Comparison of ENCODE assay signal across 24 cellular contexts in genomic region chr1:33093004-33093403, GRCh38. TPM values are rescaled to one million over a fixed set of nuclear protein-coding genes. Genes with fewer than 3 reads are reported as not detected.
DNase-seq lines count a peak whose midpoint lies in the region; ATAC-seq and TF ChIP-seq lines count a peak whose summit lies in the region.
"Had no signal": no experiment of that assay in that cellular context is flagged by ENCODE, and none has a peak within 500 bp of the region (broad histone marks: within the 10 kb centered on the region; RNA-seq: fewer than 3 reads in every experiment).

No MANE protein-coding gene starts in this region.

- DNase-seq in SK-N-SH (no peak), SK-MEL-5 (ENCODE audit: low read depth, low spot score) (peak; percentile 37), erythroblast (lab: John Stamatoyannopoulos, UW) (peak; percentile 5 to 14), type B pancreatic cell (ENCODE audit: extremely low spot score, unreplicated experiment) (peak; percentile 45), breast epithelium (ENCODE audit: low spot score in 2 of 2) (no peak)
- DNase-seq: 8988T; activated CD4-positive, alpha-beta T cell treated with anti-CD3 and anti-CD28 coated beads, Interleukin-2, amount 50 U/mL, for 4 hours; activated naive CD4-positive, alpha-beta T cell treated with anti-CD3 and anti-CD28 coated beads, Interleukin-2, amount 50 U/mL, for 16 hours; activated T-cell treated with anti-CD3 and anti-CD28 coated beads, Interleukin-2, amount 50 U/mL, for 24 hours; aorta; Calu3; NCI-H2029 treated with DMSO at 0.1 percent for 48 hours; NCI-H524; pancreas; stimulated activated naive CD4-positive, alpha-beta T cell treated with Interleukin-2 at 50 U/mL for 16 hours; T-cell; transverse colon had no signal

- no peak for TF ChIP-seq POLR2A in erythroblast (IDR thresholded peaks at IDR 0.05; ENCODE audit: low read length)
- TF ChIP-seq POLR2A in breast epithelium (IDR thresholded peaks at IDR 0.05): no peak

- H3K4me2 ChIP-seq in SK-N-SH: no peak overlapping the region
- H3K4me2 ChIP-seq: BLaER1 treated with 17β-estradiol and CSF1 and Interleukin-3, amounts not matched to agents 10 nM and 100 nM had no signal

- TF ChIP-seq EP300 in SK-N-SH (IDR thresholded peaks at IDR 0.05; ENCODE audit: borderline replicate concordance in 1 of 2, low read depth in 1 of 2, low read length in 1 of 2): no peak

- H3K27me3 Mint-ChIP-seq in type B pancreatic cell: no peaks in the 10 kb centered on the region
- H3K27me3 Mint-ChIP-seq: activated T-cell treated with anti-CD3 and anti-CD28 coated beads, Interleukin-2, amount 50 U/mL, for 24 hours; T-cell had no signal

- no peak overlapping the region for H3K27ac Mint-ChIP-seq in type B pancreatic cell
- H3K27ac Mint-ChIP-seq: activated T-cell treated with anti-CD3 and anti-CD28 coated beads, Interleukin-2, amount 50 U/mL, for 24 hours had no signal

- H4K20me1 ChIP-seq in SK-N-SH (ENCODE audit: insufficient read depth): no peaks in the 10 kb centered on the region

- no peak overlapping the region for H3K4me3 Mint-ChIP-seq in type B pancreatic cell
- H3K4me3 Mint-ChIP-seq: activated T-cell treated with anti-CD3 and anti-CD28 coated beads, Interleukin-2, amount 50 U/mL, for 24 hours; T-cell had no signal

- H3K79me2 ChIP-seq in SK-N-SH (ENCODE audit: insufficient read depth): no peaks in the 10 kb centered on the region

- H3K4me1 Mint-ChIP-seq in type B pancreatic cell (ENCODE audit: unreplicated experiment): peaks cover 5% of the 10 kb centered on the region

- intact Hi-C loops in breast epithelium (cut with DNase I; ENCODE audit: low total_unique reads): loop anchor here (10.0 kb wide), 1 partner anchor 158 kb away; no protein-coding TSS in a partner anchor

- H3K9me2 ChIP-seq in SK-N-SH: no peaks in the 10 kb centered on the region

- H3K36me3 ChIP-seq in SK-N-SH (replicated peaks in 1 of 2; ENCODE audit: control insufficient read depth in 1 of 2, insufficient read depth in 2 of 2, low read length in 1 of 2) (no peaks in the 10 kb centered on the region), breast epithelium (no peaks in the 10 kb centered on the region)
- H3K36me3 ChIP-seq: BLaER1 treated with 17β-estradiol and CSF1 and Interleukin-3, amounts not matched to agents 10 nM and 100 nM; pancreas; transverse colon had no signal

- peaks cover 2% of the 10 kb centered on the region for H3F3A ChIP-seq in SK-N-SH (replicated peaks; ENCODE audit: insufficient read depth)

- H3K27me3 ChIP-seq in SK-N-SH (ENCODE audit: insufficient read depth) (no peaks in the 10 kb centered on the region), breast epithelium (no peaks in the 10 kb centered on the region)
- H3K27me3 ChIP-seq: pancreas, transverse colon had no signal

- no peaks in the 10 kb centered on the region for H3K4me1 ChIP-seq in SK-N-SH (ENCODE audit: control insufficient read depth in 1 of 2, insufficient read depth in 2 of 2, low read depth in 1 of 2, low read length in 1 of 2)
- no peaks in the 10 kb centered on the region for H3K4me1 ChIP-seq in breast epithelium
- H3K4me1 ChIP-seq: pancreas had no signal

- no peak for TF ChIP-seq RAD21 in SK-N-SH (IDR thresholded peaks at IDR 0.05; ENCODE audit: low read length)

- in situ Hi-C loops in SK-MEL-5 (cut with HindIII; ENCODE audit: low pct_unique_long_range_greater_than_20kb, low sequenced_read_pairs): no loop called here

- WGBS in SK-N-SH (ENCODE audit: low lambda C conversion rate): 97% methylated on average over 3 of the region's 5 CpGs

- H3K9me3 ChIP-seq in SK-N-SH (no peaks in the 10 kb centered on the region), breast epithelium (no peaks in the 10 kb centered on the region)
- H3K9me3 ChIP-seq: BLaER1 treated with 17β-estradiol and CSF1 and Interleukin-3, amounts not matched to agents 10 nM and 100 nM; pancreas; transverse colon had no signal

- H3K36me3 Mint-ChIP-seq in type B pancreatic cell: peaks cover 3% of the 10 kb centered on the region

- CTCF ChIA-PET in SK-N-SH (lab: Yijun Ruan, JAX): interaction anchor here (0.7 to 5.3 kb wide), 7 partner anchors 10 to 520 kb away, joined by 3 to 37 read pairs (median 4); no protein-coding TSS in a partner anchor

- H3K9ac ChIP-seq in SK-N-SH: no peak overlapping the region
- H3K9ac ChIP-seq: BLaER1 treated with 17β-estradiol and CSF1 and Interleukin-3, amounts not matched to agents 10 nM and 100 nM had no signal

- peak; percentile 23; the same call in 2 of the 3 replicates for ATAC-seq in SK-N-SH treated with all-trans-retinoic acid at 6 μM for 48 hours
- ATAC-seq in HG03159 (IDR thresholded peaks at IDR 0.05; ENCODE audit: unreplicated experiment): no peak
- no peak for ATAC-seq in GM21381 (IDR thresholded peaks at IDR 0.05; ENCODE audit: unreplicated experiment)
- ATAC-seq: pancreas, sciatic nerve, T-cell had no signal

- H2AFZ ChIP-seq in SK-N-SH (ENCODE audit: low read depth): no peak overlapping the region

- H3K4me3 ChIP-seq in SK-N-SH (ENCODE audit: low read depth in 2 of 2, low read length in 1 of 2) (no peak overlapping the region), breast epithelium (no peak overlapping the region)
- H3K4me3 ChIP-seq: BLaER1 treated with 17β-estradiol and CSF1 and Interleukin-3, amounts not matched to agents 10 nM and 100 nM; lung; pancreas; transverse colon had no signal

- no peak overlapping the region for H3K27ac ChIP-seq in SK-N-SH (ENCODE audit: low read depth in 2 of 2, low read length in 1 of 2)
- no peak overlapping the region for H3K27ac ChIP-seq in breast epithelium
- H3K27ac ChIP-seq: BLaER1 treated with 17β-estradiol and CSF1 and Interleukin-3, amounts not matched to agents 10 nM and 100 nM; pancreas; transverse colon; VCaP had no signal

- H3K9me3 Mint-ChIP-seq in type B pancreatic cell: no peaks in the 10 kb centered on the region
- H3K9me3 Mint-ChIP-seq: activated T-cell treated with anti-CD3 and anti-CD28 coated beads, Interleukin-2, amount 50 U/mL, for 24 hours; T-cell had no signal

- POLR2A ChIA-PET in SK-N-SH (lab: Yijun Ruan, JAX): no interaction called here

- TF ChIP-seq CTCF in SK-N-SH (IDR thresholded peaks at IDR 0.05) (no peak), type B pancreatic cell (conservative IDR thresholded peaks at IDR 0.05) (no peak), breast epithelium (IDR thresholded peaks at IDR 0.05) (no peak)

TF ChIP-seq in SK-N-SH treated with all-trans-retinoic acid at 6 μM for 48 hours, 23 proteins besides CTCF, POLR2A, EP300 and RAD21 (continues in another document):
- TF ChIP-seq OSR1 (CRISPR knock-in tag; IDR thresholded peaks at IDR 0.05): no peak
- no peak for TF ChIP-seq ZFP3 (CRISPR knock-in tag; IDR thresholded peaks at IDR 0.05)
- TF ChIP-seq GLIS3 (CRISPR knock-in tag; IDR thresholded peaks at IDR 0.05): no peak
- TF ChIP-seq SNAI2 (CRISPR knock-in tag; IDR thresholded peaks at IDR 0.05): no peak
- TF ChIP-seq POU6F1 (CRISPR knock-in tag; IDR thresholded peaks at IDR 0.05; ENCODE audit: borderline replicate concordance, low read depth): no peak

TF ChIP-seq in SK-N-SH, 30 proteins besides CTCF, POLR2A, EP300 and RAD21 (continues in another document):
- no peak for TF ChIP-seq USF2 (IDR thresholded peaks at IDR 0.05; ENCODE audit: borderline replicate concordance, low read depth, low read length)
- no peak for TF ChIP-seq GATA2 (CRISPR knock-in tag; IDR thresholded peaks at IDR 0.05)
- no peak for TF ChIP-seq MAX (IDR thresholded peaks at IDR 0.05; ENCODE audit: low read depth)
- no peak for TF ChIP-seq ELF1 (IDR thresholded peaks at IDR 0.05)
- no peak for TF ChIP-seq FOXM1 (IDR thresholded peaks at IDR 0.05; ENCODE audit: low read depth)
- TF ChIP-seq SIN3A (IDR thresholded peaks at IDR 0.05; ENCODE audit: borderline replicate concordance, low read depth, low read length): no peak
- TF ChIP-seq FOSL2 (IDR thresholded peaks at IDR 0.05; ENCODE audit: borderline replicate concordance, low read depth): no peak
- no peak for TF ChIP-seq TCF12 (IDR thresholded peaks at IDR 0.05)
- TF ChIP-seq TAF1 (IDR thresholded peaks at IDR 0.05; ENCODE audit: borderline replicate concordance, low read depth, low read length): no peak

RNA-seq across cellular contexts. Expression of gene AZIN2, which starts 12.1 kb away (rescaled TPM):
- 17.8 and 20.6 TPM in 2 replicates for polyA plus RNA-seq in SK-N-SH (2012; rRNA removed)
- 9.1 and 13.7 TPM in 2 replicates for polyA plus RNA-seq in SK-N-SH (2012; cell fraction: cytosol; rRNA removed)
- 50.0 and 58.2 TPM in 2 replicates for polyA plus RNA-seq in SK-N-SH (2012; cell fraction: nucleus; rRNA removed)
- total RNA-seq in SK-MEL-5 (2014; rRNA removed; shearing (Covaris generic)): 5.9 and 8.2 TPM in 2 replicates
- 3.9 and 5.4 TPM in 2 replicates for polyA plus RNA-seq in SK-MEL-5 (2015; cell fraction: cytosol; rRNA removed)
- 25.8 and 29.4 TPM in 2 replicates for polyA plus RNA-seq in SK-MEL-5 (2015; cell fraction: nucleus; rRNA removed)
- total RNA-seq in type B pancreatic cell (ENCODE audit: low replicate concordance) (5.1 and 8.9 TPM in 2 replicates), breast epithelium (10 to 100 TPM in 1 of 3 donors, 1 to 10 TPM in 2; 1.9 to 11.8 (median 7.9) TPM)

RNA-seq across cellular contexts. Expression of gene AK2, which starts 56.3 kb away (rescaled TPM):
- polyA plus RNA-seq in SK-N-SH (2012; rRNA removed): 191 and 212 TPM in 2 replicates
- polyA plus RNA-seq in SK-N-SH (2012; cell fraction: cytosol; rRNA removed): 187 and 197 TPM in 2 replicates
- 219 and 258 TPM in 2 replicates for polyA plus RNA-seq in SK-N-SH (2012; cell fraction: nucleus; rRNA removed)
- 327 and 348 TPM in 2 replicates for total RNA-seq in SK-MEL-5 (2014; rRNA removed; shearing (Covaris generic))
- polyA plus RNA-seq in SK-MEL-5 (2015; cell fraction: cytosol; rRNA removed): 319 and 423 TPM in 2 replicates
- 312 and 338 TPM in 2 replicates for polyA plus RNA-seq in SK-MEL-5 (2015; cell fraction: nucleus; rRNA removed)
- 138 and 140 TPM in 2 replicates for total RNA-seq in type B pancreatic cell (ENCODE audit: low replicate concordance)
- total RNA-seq in breast epithelium: 100 to 1,000 TPM; 124 to 483 (median 280) TPM

Comparison
In these comparisons a context has a peak if more than half of its experiments do, and no peak if none do; other contexts are left out.
1. DNase-seq: peak in SK-MEL-5 (single experiment), erythroblast (2 of 2) and type B pancreatic cell (single experiment); none in SK-N-SH (single experiment) and breast epithelium (0 of 2).